In genomic region chr9:132243156-132244074, GRCh38 we compare ENCODE assay signal across 10 cellular contexts.
A peak's percentile ranks its signal among the peaks of the same experiment; 100 is the strongest.
DNase-seq lines count a peak whose midpoint lies in the region; ATAC-seq, FAIRE-seq and TF ChIP-seq lines count a peak whose summit lies in the region.
"Had no signal": no experiment of that assay in that cellular context is flagged by ENCODE, and none has a peak within 500 bp of the region (broad histone marks: within the 10 kb centered on the region; RNA-seq: fewer than 3 reads in every experiment).

No MANE protein-coding gene starts in this region.

- no peak overlapping the region for H2AFZ ChIP-seq in MM.1S (ENCODE audit: low read length)

- no peaks in the 10 kb centered on the region for H3K4me1 ChIP-seq in MM.1S (ENCODE audit: low read length)

- peaks cover 8% of the 10 kb centered on the region for H3K4me1 Mint-ChIP-seq in activated T-cell treated with anti-CD3 and anti-CD28 coated beads, Interleukin-2, amount 50 U/mL, for 4 hours (ENCODE audit: low read depth)

- no peaks in the 10 kb centered on the region for H3K36me3 Mint-ChIP-seq in activated T-cell treated with anti-CD3 and anti-CD28 coated beads, Interleukin-2, amount 50 U/mL, for 4 hours (ENCODE audit: insufficient read depth)

- H3K9me3 ChIP-seq in MM.1S (replicated peaks; ENCODE audit: insufficient read depth, low read length): no peaks in the 10 kb centered on the region

- no peaks in the 10 kb centered on the region for H3K36me3 ChIP-seq in MM.1S (replicated peaks; ENCODE audit: insufficient read depth, low read length)
- H3K36me3 ChIP-seq in bronchial epithelial cell (ENCODE audit: control insufficient read depth, insufficient read depth, low read length): no peaks in the 10 kb centered on the region

- FAIRE-seq in bronchial epithelial cell (lab: Jason Lieb, UNC): no peak

- H3K27me3 Mint-ChIP-seq in activated T-cell treated with anti-CD3 and anti-CD28 coated beads, Interleukin-2, amount 50 U/mL, for 4 hours (ENCODE audit: low read depth): peaks cover 18% of the 10 kb centered on the region

- DNase-seq in activated T-cell treated with anti-CD3 and anti-CD28 coated beads, Interleukin-2, amount 50 U/mL, for 4 hours: no peak
- no peak for DNase-seq in activated T-cell treated with anti-CD3 and anti-CD28 coated beads for 4 hours
- no peak for DNase-seq in MM.1S
- peak; percentile 23 for DNase-seq in bronchial epithelial cell (ENCODE audit: low read depth)
- peak; percentile 16 for DNase-seq in retina
- DNase-seq in NCI-H526 treated with DMSO at 0.1 percent for 48 hours (lab: John Stamatoyannopoulos, UW): no peak
- no peak for DNase-seq in C1 segment of cervical spinal cord (lab: John Stamatoyannopoulos, UW)
- DNase-seq: NCI-H446 had no signal

- TF ChIP-seq CTCF in MM.1S (IDR thresholded peaks at IDR 0.05; ENCODE audit: low read length) (peak; percentile 33), bronchial epithelial cell (IDR thresholded peaks at IDR 0.05; ENCODE audit: insufficient read depth, low read length, severe bottlenecking) (peak; percentile 4)

- peak overlapping the region; percentile 93 for H3K4me3 Mint-ChIP-seq in activated T-cell treated with anti-CD3 and anti-CD28 coated beads, Interleukin-2, amount 50 U/mL, for 4 hours

- no peaks in the 10 kb centered on the region for H3K79me2 ChIP-seq in MM.1S (ENCODE audit: low read length)

- no peaks in the 10 kb centered on the region for H3K9me3 Mint-ChIP-seq in activated T-cell treated with anti-CD3 and anti-CD28 coated beads, Interleukin-2, amount 50 U/mL, for 4 hours

- H3K4me3 ChIP-seq in MM.1S (ENCODE audit: low read length) (no peak overlapping the region), bronchial epithelial cell (ENCODE audit: low read depth, low read length) (no peak overlapping the region)

- peak overlapping the region; percentile 82; the same call in 1 of the 2 replicates for H3K4me2 ChIP-seq in MM.1S (ENCODE audit: low read depth, low read length)

- H3K27ac ChIP-seq in MM.1S (ENCODE audit: low read length): no peak overlapping the region
- H3K27ac ChIP-seq: SK-N-MC had no signal

- H3K27me3 ChIP-seq in MM.1S (replicated peaks; ENCODE audit: insufficient read depth, low read length): peaks cover 52% of the 10 kb centered on the region
- peaks cover 6% of the 10 kb centered on the region for H3K27me3 ChIP-seq in bronchial epithelial cell (ENCODE audit: control insufficient read depth, insufficient read depth, low read length)

- no peak for ATAC-seq in activated T-cell treated with anti-CD3 and anti-CD28 coated beads, Interleukin-2, amount 50 U/mL, for 4 hours
- no peak for ATAC-seq in GM19395 (IDR thresholded peaks at IDR 0.05; ENCODE audit: unreplicated experiment)

- no peaks in the 10 kb centered on the region for H3K9me2 ChIP-seq in MM.1S (replicated peaks; ENCODE audit: insufficient read depth, low read length)

- no peak overlapping the region for H3K9ac ChIP-seq in MM.1S (ENCODE audit: low read length)

- H4K20me1 ChIP-seq in MM.1S (ENCODE audit: insufficient read depth, low read length): no peaks in the 10 kb centered on the region

- H3F3A ChIP-seq in MM.1S (ENCODE audit: insufficient read depth, low read length): no peaks in the 10 kb centered on the region; the same call in 1 of the 2 replicates

Comparison
In these comparisons a context has a peak if more than half of its experiments do, and no peak if none do; other contexts are left out.
1. DNase-seq: peak in bronchial epithelial cell (single experiment) and retina (single experiment); none in activated T-cell treated with anti-CD3 and anti-CD28 coated beads, Interleukin-2, amount 50 U/mL, for 4 hours (single experiment), activated T-cell treated with anti-CD3 and anti-CD28 coated beads for 4 hours (single experiment), MM.1S (single experiment), NCI-H526 treated with DMSO at 0.1 percent for 48 hours (single experiment) and C1 segment of cervical spinal cord (0 of 14).